1 cellular context compared by ENCODE assay signal in the genomic region with DNA sequence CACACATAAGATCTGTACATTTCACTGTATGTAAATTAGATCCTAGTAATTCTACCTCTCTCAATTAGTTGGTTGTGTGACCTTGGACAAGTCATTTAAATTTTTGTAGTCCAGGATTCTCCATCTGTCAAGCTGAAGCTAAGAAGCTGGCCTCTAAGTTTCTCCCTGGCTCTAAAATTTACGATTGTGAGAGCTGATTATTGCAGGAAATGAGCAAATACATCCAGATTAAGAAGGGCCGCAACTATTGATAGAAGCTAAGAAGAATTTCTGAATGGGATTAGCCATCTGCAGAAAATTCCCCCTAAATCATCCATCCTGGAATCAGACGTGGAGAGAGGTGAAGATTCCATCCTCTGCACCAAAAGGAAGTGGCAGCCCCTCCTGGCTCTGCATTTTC.
TF ChIP-seq lines count a peak whose summit lies in the region.

No MANE protein-coding gene starts in this region.

TF ChIP-seq in HCT116, 20 proteins besides CTCF, POLR2A, EP300 and RAD21 (continued from another document):
- TF ChIP-seq, protein P1, sequence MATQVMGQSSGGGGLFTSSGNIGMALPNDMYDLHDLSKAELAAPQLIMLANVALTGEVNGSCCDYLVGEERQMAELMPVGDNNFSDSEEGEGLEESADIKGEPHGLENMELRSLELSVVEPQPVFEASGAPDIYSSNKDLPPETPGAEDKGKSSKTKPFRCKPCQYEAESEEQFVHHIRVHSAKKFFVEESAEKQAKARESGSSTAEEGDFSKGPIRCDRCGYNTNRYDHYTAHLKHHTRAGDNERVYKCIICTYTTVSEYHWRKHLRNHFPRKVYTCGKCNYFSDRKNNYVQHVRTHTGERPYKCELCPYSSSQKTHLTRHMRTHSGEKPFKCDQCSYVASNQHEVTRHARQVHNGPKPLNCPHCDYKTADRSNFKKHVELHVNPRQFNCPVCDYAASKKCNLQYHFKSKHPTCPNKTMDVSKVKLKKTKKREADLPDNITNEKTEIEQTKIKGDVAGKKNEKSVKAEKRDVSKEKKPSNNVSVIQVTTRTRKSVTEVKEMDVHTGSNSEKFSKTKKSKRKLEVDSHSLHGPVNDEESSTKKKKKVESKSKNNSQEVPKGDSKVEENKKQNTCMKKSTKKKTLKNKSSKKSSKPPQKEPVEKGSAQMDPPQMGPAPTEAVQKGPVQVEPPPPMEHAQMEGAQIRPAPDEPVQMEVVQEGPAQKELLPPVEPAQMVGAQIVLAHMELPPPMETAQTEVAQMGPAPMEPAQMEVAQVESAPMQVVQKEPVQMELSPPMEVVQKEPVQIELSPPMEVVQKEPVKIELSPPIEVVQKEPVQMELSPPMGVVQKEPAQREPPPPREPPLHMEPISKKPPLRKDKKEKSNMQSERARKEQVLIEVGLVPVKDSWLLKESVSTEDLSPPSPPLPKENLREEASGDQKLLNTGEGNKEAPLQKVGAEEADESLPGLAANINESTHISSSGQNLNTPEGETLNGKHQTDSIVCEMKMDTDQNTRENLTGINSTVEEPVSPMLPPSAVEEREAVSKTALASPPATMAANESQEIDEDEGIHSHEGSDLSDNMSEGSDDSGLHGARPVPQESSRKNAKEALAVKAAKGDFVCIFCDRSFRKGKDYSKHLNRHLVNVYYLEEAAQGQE (IDR thresholded peaks at IDR 0.05; ENCODE audit: low read depth) = no peak
- TF ChIP-seq CEBPB (IDR thresholded peaks at IDR 0.05; ENCODE audit: low read depth) (no peak), ELF1 (IDR thresholded peaks at IDR 0.05; ENCODE audit: borderline replicate concordance, low read depth) (no peak), SIN3A (IDR thresholded peaks at IDR 0.05; ENCODE audit: low read depth) (no peak), FOSL1 (IDR thresholded peaks at IDR 0.05; ENCODE audit: low read depth) (no peak), EZH2phosphoT487 (IDR thresholded peaks at IDR 0.05; ENCODE audit: borderline replicate concordance) (no peak), POLR2AphosphoS5 (IDR thresholded peaks at IDR 0.05; ENCODE audit: low read depth, low read length) (no peak), JUND (IDR thresholded peaks at IDR 0.05) (no peak), EGR1 (IDR thresholded peaks at IDR 0.05; ENCODE audit: low read depth) (no peak)
- TF ChIP-seq, protein P2, sequence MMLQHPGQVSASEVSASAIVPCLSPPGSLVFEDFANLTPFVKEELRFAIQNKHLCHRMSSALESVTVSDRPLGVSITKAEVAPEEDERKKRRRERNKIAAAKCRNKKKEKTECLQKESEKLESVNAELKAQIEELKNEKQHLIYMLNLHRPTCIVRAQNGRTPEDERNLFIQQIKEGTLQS (IDR thresholded peaks at IDR 0.05) = no peak
TF ChIP-seq in HCT116: peak in this region for 0.
